Comparison of ENCODE assay signal across 10 cellular contexts in the genomic region with DNA sequence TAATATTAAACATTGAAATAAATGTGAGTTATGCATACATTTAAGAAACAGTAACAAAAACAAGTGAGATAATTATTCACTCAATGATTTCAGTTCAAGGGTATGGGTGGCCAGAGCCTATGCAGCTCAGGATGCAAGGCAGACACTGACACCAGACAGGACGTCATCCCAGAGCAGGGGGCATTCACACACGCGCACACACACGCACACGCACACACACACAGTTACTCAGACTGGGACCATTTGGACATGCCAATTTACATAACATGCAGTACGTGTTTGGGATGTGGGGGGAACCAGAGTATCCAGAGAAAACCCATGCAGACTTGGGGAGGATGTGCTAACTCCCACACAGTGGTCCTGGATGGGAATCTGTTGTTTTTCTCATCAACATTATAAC. TPM values are rescaled to one million over a fixed set of nuclear protein-coding genes. Genes with fewer than 3 reads are reported as not detected.
DNase-seq lines count a peak whose midpoint lies in the region; ATAC-seq and TF ChIP-seq lines count a peak whose summit lies in the region.
"Had no signal": no experiment of that assay in that cellular context is flagged by ENCODE, and none has a peak within 500 bp of the region (broad histone marks: within the 10 kb centered on the region; RNA-seq: fewer than 3 reads in every experiment).

No MANE protein-coding gene starts in this region.

- no peaks in the 10 kb centered on the region for H4K20me1 ChIP-seq in MM.1S (ENCODE audit: insufficient read depth, low read length)

- H2AFZ ChIP-seq in MM.1S (ENCODE audit: low read length) = no peak overlapping the region

- CTCF ChIA-PET in MCF 10A (lab: Yijun Ruan, JAX) = no interaction called here

- H3K27me3 Mint-ChIP-seq in MCF 10A (ENCODE audit: insufficient read depth, unreplicated experiment) = no peaks in the 10 kb centered on the region
- no peaks in the 10 kb centered on the region for H3K27me3 Mint-ChIP-seq in activated T-cell treated with anti-CD3 and anti-CD28 coated beads, Interleukin-2, amount 50 U/mL, for 4 hours (ENCODE audit: low read depth)

- H3K27me3 ChIP-seq in breast epithelium = no peaks in the 10 kb centered on the region
- H3K27me3 ChIP-seq in heart left ventricle = no peaks in the 10 kb centered on the region
- no peaks in the 10 kb centered on the region for H3K27me3 ChIP-seq in thyroid gland
- no peaks in the 10 kb centered on the region for H3K27me3 ChIP-seq in MM.1S (replicated peaks; ENCODE audit: insufficient read depth, low read length)

- intact Hi-C loops in breast epithelium (cut with DNase I; ENCODE audit: low total_unique reads) (no loop called here), MCF 10A (cut with micrococcal nuclease) (no loop called here), heart left ventricle (cut with DNase I) (no loop called here), thyroid gland (cut with DNase I) (no loop called here)

- H3K79me2 ChIP-seq in MM.1S (ENCODE audit: low read length) = no peaks in the 10 kb centered on the region

- peak; percentile 76 to 78 for ATAC-seq in activated T-cell treated with anti-CD3 and anti-CD28 coated beads, Interleukin-2, amount 50 U/mL, for 4 hours
- ATAC-seq in heart left ventricle = peak in 3 of 4 donors; percentile 29 to 77 (median 74)
- no peak for ATAC-seq in GM18867 (IDR thresholded peaks at IDR 0.05; ENCODE audit: unreplicated experiment)
- ATAC-seq: esophagus mucosa had no signal

- H3K4me2 ChIP-seq in MM.1S (ENCODE audit: low read depth, low read length) = no peak overlapping the region

- peaks cover 22% of the 10 kb centered on the region for H3K4me1 Mint-ChIP-seq in MCF 10A (ENCODE audit: insufficient read depth, unreplicated experiment)
- H3K4me1 Mint-ChIP-seq in activated T-cell treated with anti-CD3 and anti-CD28 coated beads, Interleukin-2, amount 50 U/mL, for 4 hours (ENCODE audit: low read depth) = peaks cover 25% of the 10 kb centered on the region

- H3K36me3 Mint-ChIP-seq in MCF 10A (ENCODE audit: insufficient read depth, unreplicated experiment) = no peaks in the 10 kb centered on the region
- H3K36me3 Mint-ChIP-seq in activated T-cell treated with anti-CD3 and anti-CD28 coated beads, Interleukin-2, amount 50 U/mL, for 4 hours (ENCODE audit: insufficient read depth) = peaks cover 49% of the 10 kb centered on the region

- TF ChIP-seq POLR2A in breast epithelium (IDR thresholded peaks at IDR 0.05) (no peak), heart left ventricle (IDR thresholded peaks at IDR 0.05) (no peak), thyroid gland (IDR thresholded peaks at IDR 0.05) (no peak)

- no peak for TF ChIP-seq CTCF in breast epithelium (IDR thresholded peaks at IDR 0.05)
- no peak for TF ChIP-seq CTCF in MCF 10A (IDR thresholded peaks at IDR 0.05; ENCODE audit: unreplicated experiment)
- TF ChIP-seq CTCF in heart left ventricle (IDR thresholded peaks at IDR 0.05) = no peak
- TF ChIP-seq CTCF in thyroid gland (IDR thresholded peaks at IDR 0.05) = no peak
- TF ChIP-seq CTCF in MM.1S (IDR thresholded peaks at IDR 0.05; ENCODE audit: low read length) = no peak

- no peaks in the 10 kb centered on the region for H3K36me3 ChIP-seq in breast epithelium
- H3K36me3 ChIP-seq in heart left ventricle = peaks cover 0 to 5% (median 0%) of the 10 kb centered on the region in 9 donors
- no peaks in the 10 kb centered on the region for H3K36me3 ChIP-seq in thyroid gland
- H3K36me3 ChIP-seq in MM.1S (replicated peaks; ENCODE audit: insufficient read depth, low read length) = no peaks in the 10 kb centered on the region

- H3K27ac ChIP-seq in breast epithelium = peak overlapping the region; percentile 43 to 67
- H3K27ac ChIP-seq in heart left ventricle = peak overlapping the region; percentile 46 to 90 (median 84)
- H3K27ac ChIP-seq in thyroid gland = peak overlapping the region; percentile 64 to 93 (median 88)
- no peak overlapping the region for H3K27ac ChIP-seq in MM.1S (ENCODE audit: low read length)

- BruUV-seq in MCF 10A (replicated peaks; lab: Mats Ljungman, UMichigan) = no TSS peak

- H3K27ac Mint-ChIP-seq in MCF 10A (ENCODE audit: low read depth, unreplicated experiment) = no peak overlapping the region

- no peaks in the 10 kb centered on the region for H3F3A ChIP-seq in MM.1S (ENCODE audit: insufficient read depth, low read length)

- no peaks in the 10 kb centered on the region for H3K4me1 ChIP-seq in breast epithelium
- peaks cover 0 to 24% (median 0%) of the 10 kb centered on the region in 12 donors for H3K4me1 ChIP-seq in heart left ventricle
- peaks cover 15 to 32% of the 10 kb centered on the region in 2 donors for H3K4me1 ChIP-seq in thyroid gland
- H3K4me1 ChIP-seq in MM.1S (ENCODE audit: low read length) = no peaks in the 10 kb centered on the region

- no peak overlapping the region for H3K9ac ChIP-seq in MM.1S (ENCODE audit: low read length)

- H3K4me3 Mint-ChIP-seq in MCF 10A (ENCODE audit: unreplicated experiment) = no peak overlapping the region
- peak overlapping the region; percentile 65 for H3K4me3 Mint-ChIP-seq in activated T-cell treated with anti-CD3 and anti-CD28 coated beads, Interleukin-2, amount 50 U/mL, for 4 hours

- no peaks in the 10 kb centered on the region for H3K9me2 ChIP-seq in MM.1S (replicated peaks; ENCODE audit: insufficient read depth, low read length)

- H3K4me3 ChIP-seq in breast epithelium (peak overlapping the region in 1 of 3 donors; percentile 47), heart left ventricle (peak overlapping the region in 11 of 12 donors; percentile 21 to 59 (median 51)), thyroid gland (replicated peaks in 1 of 3) (no peak overlapping the region), MM.1S (ENCODE audit: low read length) (no peak overlapping the region)

- DNase-seq in breast epithelium (ENCODE audit: low spot score in 2 of 2) (no peak), MCF 10A (ENCODE audit: unreplicated experiment) (no peak), heart left ventricle (peak in 3 of 5 donors; percentile 33 to 42 (median 36)), thyroid gland (no peak), MM.1S (no peak), cerebellum (ENCODE audit: low spot score) (no peak)
- DNase-seq in activated T-cell treated with anti-CD3 and anti-CD28 coated beads, Interleukin-2, amount 50 U/mL, for 4 hours = peak; percentile 21
- DNase-seq: NCI-H526 had no signal

- POLR2A ChIA-PET in MCF 10A (lab: Yijun Ruan, JAX) = interaction anchor here (1.5 kb wide), 1 partner anchor 21 kb away, joined by 8 read pairs; no protein-coding TSS in a partner anchor

- H3K9me3 Mint-ChIP-seq in MCF 10A (ENCODE audit: unreplicated experiment) = no peaks in the 10 kb centered on the region
- no peaks in the 10 kb centered on the region for H3K9me3 Mint-ChIP-seq in activated T-cell treated with anti-CD3 and anti-CD28 coated beads, Interleukin-2, amount 50 U/mL, for 4 hours

- H3K9me3 ChIP-seq in breast epithelium (no peaks in the 10 kb centered on the region), heart left ventricle (no peaks in the 10 kb centered on the region), thyroid gland (no peaks in the 10 kb centered on the region), MM.1S (replicated peaks; ENCODE audit: insufficient read depth, low read length) (no peaks in the 10 kb centered on the region)

- 33 to 74% (median 57%) methylated on average over 6 of the region's 6 CpGs for WGBS in heart left ventricle, 4 donors
- WGBS in thyroid gland, 2 donors = 76 to 79% methylated on average over 6 of the region's 6 CpGs

RNA-seq across cellular contexts. Expression of a gene that starts 24.9 kb away (rescaled TPM):
- total RNA-seq in breast epithelium (10 to 100 TPM in 2 of 3 donors, 1 to 10 TPM in 1; 4.8 to 20.8 (median 17.0) TPM), MCF 10A (2022) (0.44 TPM in 1 of 2 replicates, not detected in the other), heart left ventricle (10 to 100 TPM in 1 of 9 donors, 1 to 10 TPM in 3, under 1 TPM in 5; 0.26 to 23.9 (median 0.81) TPM), thyroid gland (10 to 100 TPM; 13.2 to 18.7 (median 15.8) TPM), cerebellum (49.4 TPM)
- total RNA-seq in activated T-cell treated with anti-CD3 and anti-CD28 coated beads, Interleukin-2, amount 50 U/mL, for 4 hours = 100 to 1,000 TPM; 100 to 125 (median 109) TPM
- polyA plus RNA-seq in heart left ventricle = under 1 TPM; 0.38 to 0.94 TPM

Comparison
In these comparisons a context has a peak if more than half of its experiments do, and no peak if none do; other contexts are left out.
1. DNase-seq: peak in activated T-cell treated with anti-CD3 and anti-CD28 coated beads, Interleukin-2, amount 50 U/mL, for 4 hours (single experiment) and heart left ventricle (3 of 5); none in breast epithelium (0 of 2), MCF 10A (single experiment), thyroid gland (0 of 2), MM.1S (single experiment) and cerebellum (single experiment).
2. H3K4me3 ChIP-seq: peak in heart left ventricle (11 of 12); none in thyroid gland (0 of 3) and MM.1S (single experiment).